In genomic region chr3:37492977-37493471, GRCh38 we compare ENCODE assay signal across 8 cellular contexts. TPM values are rescaled to one million over a fixed set of nuclear protein-coding genes. Genes with fewer than 3 reads are reported as not detected.
DNase-seq lines count a peak whose midpoint lies in the region; ATAC-seq, FAIRE-seq and TF ChIP-seq lines count a peak whose summit lies in the region.

No MANE protein-coding gene starts in this region.

- no peak overlapping the region for H3K27ac Mint-ChIP-seq in WTC11

- H3K4me3 ChIP-seq in NB4 (ENCODE audit: low read depth, low read length) (no peak overlapping the region), K562 (no peak overlapping the region), muscle layer of duodenum (ENCODE audit: low read depth in 1 of 2, low read length in 2 of 2) (no peak overlapping the region)

- H3K27me3 Mint-ChIP-seq in WTC11 (ENCODE audit: low read depth), result no peaks in the 10 kb centered on the region

- no peak for ATAC-seq in K562
- ATAC-seq in WTC11, result no peak
- ATAC-seq in GM21528 (IDR thresholded peaks at IDR 0.05; ENCODE audit: low FRiP score, unreplicated experiment), result no peak
- no peak for ATAC-seq in GM21576 (IDR thresholded peaks at IDR 0.05; ENCODE audit: unreplicated experiment)

- peaks cover 7% of the 10 kb centered on the region; the same call in 1 of the 2 replicates for H3K36me3 Mint-ChIP-seq in WTC11

- no peak overlapping the region for H2AFZ ChIP-seq in K562 (ENCODE audit: low read depth, low read length)

- H3K79me2 ChIP-seq in K562 (ENCODE audit: control insufficient read depth, insufficient read depth, low read length), result no peaks in the 10 kb centered on the region

- TF ChIP-seq RAD21 in K562 (CRISPR knock-in tag; conservative IDR thresholded peaks at IDR 0.05 in 1 of 2, IDR thresholded peaks at IDR 0.05 in 1 of 2), result no peak

- H3K27me3 ChIP-seq in K562 (ENCODE audit: control insufficient read depth in 2 of 2, insufficient read depth in 2 of 2, low read length in 2 of 2) (peaks cover 12 to 56% of the 10 kb centered on the region in 2 experiments; a peak in 4 of 5 replicates), muscle layer of duodenum (ENCODE audit: low read depth, low read length) (no peaks in the 10 kb centered on the region)

- intact Hi-C loops in K562 (cut with micrococcal nuclease), result no loop called here

- TF ChIP-seq CTCF in NB4 (IDR thresholded peaks at IDR 0.05; ENCODE audit: low read depth, low read length) (no peak), K562 (IDR thresholded peaks at IDR 0.05 in 2 of 3, conservative IDR thresholded peaks at IDR 0.05 in 1 of 3; ENCODE audit: insufficient read depth in 2 of 3, low read depth in 1 of 3, low read length in 3 of 3) (no peak), WTC11 (IDR thresholded peaks at IDR 0.05) (no peak)

- BruUV-seq in K562 (replicated peaks; lab: Mats Ljungman, UMichigan), result no TSS peak

- H3K27ac ChIP-seq in K562 (ENCODE audit: extremely low read depth, low read depth, low read length), result no peak overlapping the region
- peak overlapping the region; percentile 14 for H3K27ac ChIP-seq in muscle layer of duodenum (ENCODE audit: low read length)

- H4K20me1 ChIP-seq in K562 (replicated peaks; ENCODE audit: control insufficient read depth, insufficient read depth, low read length), result no peaks in the 10 kb centered on the region; the same call in 1 of the 2 replicates

- FAIRE-seq in K562 (lab: Jason Lieb, UNC), result no peak

- H3K4me3 Mint-ChIP-seq in WTC11, result no peak overlapping the region

- H3K4me2 ChIP-seq in K562 (ENCODE audit: insufficient read depth, low read length), result no peak overlapping the region

- no peak for TF ChIP-seq EP300 in K562 (IDR thresholded peaks at IDR 0.05; ENCODE audit: low read length)

- 0 out of 2 replicates have a peak, but pooled peaks cover 2% of the 10 kb centered on the region for H3K4me1 Mint-ChIP-seq in WTC11

- no peaks in the 10 kb centered on the region for H3K9me1 ChIP-seq in K562 (ENCODE audit: control insufficient read depth, insufficient read depth, low read length)

- H3K36me3 ChIP-seq in K562 (ENCODE audit: control insufficient read depth, insufficient read depth, low read length) (no peaks in the 10 kb centered on the region), muscle layer of duodenum (ENCODE audit: control insufficient read depth in 1 of 2, insufficient read depth in 2 of 2, low read length in 2 of 2) (peaks cover 0 to 21% of the 10 kb centered on the region in 2 donors)

- CTCF ChIA-PET in K562 (lab: Yijun Ruan, JAX; ENCODE audit: low intra/inter-chr PET ratio), result no interaction called here
- CTCF ChIA-PET in WTC11 (lab: Charles Lee), result no interaction called here

- in situ Hi-C loops in K562 (cut with MboI), result no loop called here

- H3K9me3 ChIP-seq in K562 (replicated peaks; ENCODE audit: control insufficient read depth, insufficient read depth, low read depth, low read length) (no peaks in the 10 kb centered on the region), muscle layer of duodenum (ENCODE audit: control insufficient read depth in 1 of 2, low read length in 2 of 2) (no peaks in the 10 kb centered on the region)

- H3K9me3 Mint-ChIP-seq in WTC11, result peaks cover 17% of the 10 kb centered on the region

- POLR2A ChIA-PET in K562 (lab: Yijun Ruan, JAX), result no interaction called here
- POLR2A ChIA-PET in WTC11 (lab: Charles Lee), result no interaction called here

- no peak overlapping the region for H3K9ac ChIP-seq in K562 (ENCODE audit: insufficient read depth in 1 of 2, low read depth in 2 of 2, low read length in 2 of 2)

- TF ChIP-seq POLR2A in NB4 (IDR thresholded peaks at IDR 0.05; ENCODE audit: extremely low read depth, insufficient read length) (no peak), K562 (conservative IDR thresholded peaks at IDR 0.05) (no peak)

- WGBS in K562 (ENCODE audit: insufficient coverage, low coverage, missing lambda C conversion rate), result 12% methylated on average over 3 of the region's 3 CpGs

- H3K4me1 ChIP-seq in K562 (replicated peaks in 1 of 2; ENCODE audit: control insufficient read depth in 2 of 2, insufficient read depth in 2 of 2, low read length in 2 of 2), result no peaks in the 10 kb centered on the region
- peaks cover 10 to 31% of the 10 kb centered on the region in 2 donors for H3K4me1 ChIP-seq in muscle layer of duodenum (ENCODE audit: control insufficient read depth in 1 of 2, insufficient read depth in 2 of 2, low read length in 2 of 2)

- DNase-seq in DMS153 treated with DMSO at 0.1 percent for 48 hours (lab: John Stamatoyannopoulos, UW; ENCODE audit: unreplicated experiment) (peak; percentile 63), NB4 (ENCODE audit: low read depth) (peak; percentile 91), K562 (ENCODE audit: extremely low read depth in 1 of 4, low spot score in 3 of 4) (no peak), WTC11 (ENCODE audit: low spot score) (no peak), kidney tubule cell (ENCODE audit: low spot score) (no peak)

TF ChIP-seq in K562, 482 proteins besides CTCF, POLR2A, EP300 and RAD21:
- TF ChIP-seq KLF10 (CRISPR knock-in tag; IDR thresholded peaks at IDR 0.05) (no peak), EP400 (IDR thresholded peaks at IDR 0.05) (no peak), MBD1 (CRISPR knock-in tag; IDR thresholded peaks at IDR 0.05) (no peak), CEBPB (tag; IDR thresholded peaks at IDR 0.05) (0 out of 2 replicates have a peak, but pooled peaks have one; percentile 21), TCF7 (IDR thresholded peaks at IDR 0.05; ENCODE audit: borderline replicate concordance) (no peak), HNRNPUL1 (IDR thresholded peaks at IDR 0.05; ENCODE audit: low read length) (no peak), ZBTB17 (CRISPR knock-in tag; IDR thresholded peaks at IDR 0.05) (no peak)

TF ChIP-seq in WTC11, 78 proteins besides CTCF, POLR2A, EP300 and RAD21 (continues in another document):
- TF ChIP-seq PRDM15 (CRISPR knock-in tag; IDR thresholded peaks at IDR 0.05) (no peak), PREB (CRISPR knock-in tag; IDR thresholded peaks at IDR 0.05; ENCODE audit: borderline replicate concordance) (no peak)

RNA-seq across cellular contexts. Expression of gene ITGA9, which starts 41.1 kb away (rescaled TPM):
- 0.12 and 0.35 TPM in 2 replicates for total RNA-seq in K562 (2011; cell fraction: chromatin; rRNA removed; ENCODE audit: low replicate concordance)
- 0.17 TPM in 1 of 2 replicates, not detected in the other for total RNA-seq in K562 (2011; cell fraction: nucleolus; rRNA removed)
- total RNA-seq in K562 (2011; cell fraction: nucleoplasm; rRNA removed), result not detected in 2 replicates
- total RNA-seq in K562 (2014; rRNA removed) (not detected in 2 replicates), K562 (2014; rRNA removed; fragmentation: Illumina TruSeq; extraction: Trizol) (not detected in 2 replicates), K562 (2015; rRNA removed; fragmentation: Illumina TruSeq; extraction: Trizol) (not detected in 2 replicates), K562 (2021) (0.16 and 0.31 TPM in 2 replicates), WTC11 (2021) (3.6 to 6.3 TPM (median 3.8 TPM) in 3 replicates)
- polyA plus RNA-seq in K562 (2011; rRNA removed) (0.03 and 0.08 TPM in 2 replicates), K562 (2014; fragmentation: Illumina TruSeq; extraction: Trizol) (0.03 TPM in 1 of 2 replicates, not detected in the other), K562 (2014; fragmentation: Nextera tagmentation; extraction: Ambion mirVana) (not detected), K562 (2014; rRNA removed) (not detected in 2 replicates)
- polyA plus RNA-seq in K562 (2011; cell fraction: cytosol; rRNA removed), result 0.01 TPM in 2 replicates
- 0.20 TPM in 1 of 2 replicates, not detected in the other for polyA plus RNA-seq in K562 (2011; cell fraction: nucleus; rRNA removed)
- 0.06 and 0.12 TPM in 2 replicates for polyA plus RNA-seq in K562 (2012)
- 0.07 and 0.12 TPM in 2 replicates for polyA minus RNA-seq in K562 (2011; rRNA and poly(A)+ RNA removed)
- polyA minus RNA-seq in K562 (2011; cell fraction: cytosol; rRNA and poly(A)+ RNA removed), result 0.38 TPM in 1 of 2 replicates, not detected in the other
- polyA minus RNA-seq in K562 (2011; cell fraction: nucleus; rRNA and poly(A)+ RNA removed), result 0.13 TPM in 1 of 2 replicates, not detected in the other

Comparison
In these comparisons a context has a peak if more than half of its experiments do, and no peak if none do; other contexts are left out.
1. DNase-seq: peak in DMS153 treated with DMSO at 0.1 percent for 48 hours (single experiment) and NB4 (single experiment); none in K562 (0 of 4), WTC11 (single experiment) and kidney tubule cell (single experiment).